11 cellular contexts compared by ENCODE assay signal in genomic region chr5:10537614-10538013, GRCh38. TPM values are rescaled to one million over a fixed set of nuclear protein-coding genes. Genes with fewer than 3 reads are reported as not detected.
A peak's percentile ranks its signal among the peaks of the same experiment; 100 is the strongest.
DNase-seq lines count a peak whose midpoint lies in the region; ATAC-seq and TF ChIP-seq lines count a peak whose summit lies in the region.
"Had no signal": no experiment of that assay in that cellular context is flagged by ENCODE, and none has a peak within 500 bp of the region (broad histone marks: within the 10 kb centered on the region; RNA-seq: fewer than 3 reads in every experiment).

No MANE protein-coding gene starts in this region.

- CTCF ChIA-PET in CD8-positive, alpha-beta T cell (lab: Charles Lee), result no interaction called here
- CTCF ChIA-PET in activated CD8-positive, alpha-beta T cell treated with anti-CD3 and anti-CD28 coated beads, Interleukin-2, amount 10 ng/mL, durations not matched to agents 7 days and 5 days (lab: Charles Lee), result no interaction called here

- no peak overlapping the region for H3K4me3 ChIP-seq in CD8-positive, alpha-beta T cell (ENCODE audit: low read depth, low read length)
- no peak overlapping the region for H3K4me3 ChIP-seq in neuronal stem cell (ENCODE audit: low read length in 2 of 2)
- H3K4me3 ChIP-seq in HAP-1, result no peak overlapping the region

- intact Hi-C loops in CD8-positive, alpha-beta T cell (cut with DNase I, micrococcal nuclease), result no loop called here

- peak; percentile 29 for ATAC-seq in CD8-positive, alpha-beta T cell
- ATAC-seq in GM21619 (IDR thresholded peaks at IDR 0.05; ENCODE audit: unreplicated experiment), result peak; percentile 12
- peak; percentile 46 for ATAC-seq in activated CD8-positive, alpha-beta T cell treated with anti-CD3 and anti-CD28 coated beads, Interleukin-2, amount 10 ng/mL, durations not matched to agents 7 days and 5 days

- no peak overlapping the region for H3K27ac ChIP-seq in CD8-positive, alpha-beta T cell (ENCODE audit: low read depth, low read length)
- no peak overlapping the region for H3K27ac ChIP-seq in neuronal stem cell (replicated peaks; ENCODE audit: low read length)

- H3K9ac ChIP-seq in neuronal stem cell (ENCODE audit: low read depth, low read length, poor library complexity), result no peak overlapping the region

- H3K4me1 ChIP-seq in CD8-positive, alpha-beta T cell (ENCODE audit: insufficient read depth, low read length), result peaks cover 19% of the 10 kb centered on the region
- H3K4me1 ChIP-seq in neuronal stem cell (ENCODE audit: control insufficient read depth in 2 of 2, insufficient read depth in 1 of 2, low read depth in 1 of 2, low read length in 2 of 2) (peaks cover 2 to 9% of the 10 kb centered on the region in 2 donors), HAP-1 (no peaks in the 10 kb centered on the region; the same call in 1 of the 2 replicates)

- POLR2A ChIA-PET in CD8-positive, alpha-beta T cell (lab: Charles Lee), result no interaction called here
- POLR2A ChIA-PET in activated CD8-positive, alpha-beta T cell treated with anti-CD3 and anti-CD28 coated beads, Interleukin-2, amount 10 ng/mL, durations not matched to agents 7 days and 5 days (lab: Charles Lee), result no interaction called here

- no peaks in the 10 kb centered on the region for H3K79me1 ChIP-seq in neuronal stem cell (ENCODE audit: low read depth, low read length)

- no peak for TF ChIP-seq CTCF in CD8-positive, alpha-beta T cell (IDR thresholded peaks at IDR 0.05)

- H3K4me2 ChIP-seq in neuronal stem cell (ENCODE audit: insufficient read depth, low read length, poor library complexity, severe bottlenecking), result no peak overlapping the region

- H3K4me3 Mint-ChIP-seq in CD8-positive, alpha-beta T cell, result no peak overlapping the region
- no peak overlapping the region for H3K4me3 Mint-ChIP-seq in activated CD8-positive, alpha-beta T cell treated with anti-CD3 and anti-CD28 coated beads, Interleukin-2, amount 10 ng/mL, durations not matched to agents 7 days and 5 days

- peak overlapping the region; percentile 46 for H3K18ac ChIP-seq in neuronal stem cell (ENCODE audit: low read length)

- H4K91ac ChIP-seq in neuronal stem cell (ENCODE audit: low read depth, low read length, poor library complexity), result no peak overlapping the region

- no peaks in the 10 kb centered on the region for H3K36me3 ChIP-seq in CD8-positive, alpha-beta T cell (ENCODE audit: insufficient read depth, low read length)
- no peaks in the 10 kb centered on the region for H3K36me3 ChIP-seq in neuronal stem cell (replicated peaks in 1 of 2; ENCODE audit: control insufficient read depth in 2 of 2, insufficient read depth in 2 of 2, low read length in 2 of 2)
- H3K36me3 ChIP-seq in HAP-1 (replicated peaks), result no peaks in the 10 kb centered on the region

- no peaks in the 10 kb centered on the region for H3K27me3 ChIP-seq in CD8-positive, alpha-beta T cell (ENCODE audit: insufficient read depth, low read length)
- H3K27me3 ChIP-seq in neuronal stem cell (ENCODE audit: control insufficient read depth in 3 of 3, insufficient read depth in 3 of 3, low read depth in 1 of 3, low read length in 3 of 3) (peaks cover 0 to 43% (median 0%) of the 10 kb centered on the region in 3 experiments), HAP-1 (ENCODE audit: low read depth) (peaks cover 7% of the 10 kb centered on the region)

- peak overlapping the region; percentile 85 for H2AK5ac ChIP-seq in neuronal stem cell (ENCODE audit: low read depth, low read length)

- H3K27me3 Mint-ChIP-seq in CD8-positive, alpha-beta T cell (ENCODE audit: low read depth), result peaks cover 33% of the 10 kb centered on the region
- H3K27me3 Mint-ChIP-seq in activated CD8-positive, alpha-beta T cell treated with anti-CD3 and anti-CD28 coated beads, Interleukin-2, amount 10 ng/mL, durations not matched to agents 7 days and 5 days (ENCODE audit: low read depth), result peaks cover 17% of the 10 kb centered on the region

- no peak for DNase-seq in CD8-positive, alpha-beta T cell
- peak; percentile 30 for DNase-seq in activated CD8-positive, alpha-beta T cell treated with anti-CD3 and anti-CD28 coated beads, Interleukin-2, amount 10 ng/mL, durations not matched to agents 7 days and 5 days
- DNase-seq in neuronal stem cell (ENCODE audit: low spot score) (no peak), DMS 273 treated with DMSO at 0.1 percent for 48 hours (lab: John Stamatoyannopoulos, UW) (no peak), SK-N-DZ (ENCODE audit: low spot score) (no peak), NCI-H128 (lab: John Stamatoyannopoulos, UW; ENCODE audit: unreplicated experiment) (no peak), HAP-1 (ENCODE audit: low spot score in 2 of 2) (no peak)
- DNase-seq: activated CD4-positive, alpha-beta memory T cell treated with anti-CD3 and anti-CD28 coated beads, Interleukin-2, amount 10 ng/mL, durations not matched to agents 7 days and 5 days; midbrain; NCI-H510A treated with DMSO at 0.1 percent for 48 hours had no signal

- no peak overlapping the region for H3K27ac Mint-ChIP-seq in CD8-positive, alpha-beta T cell
- peak overlapping the region; percentile 28 for H3K27ac Mint-ChIP-seq in activated CD8-positive, alpha-beta T cell treated with anti-CD3 and anti-CD28 coated beads, Interleukin-2, amount 10 ng/mL, durations not matched to agents 7 days and 5 days
- H3K27ac Mint-ChIP-seq: activated CD4-positive, alpha-beta memory T cell treated with anti-CD3 and anti-CD28 coated beads, Interleukin-2, amount 10 ng/mL, durations not matched to agents 7 days and 5 days had no signal

- H2BK120ac ChIP-seq in neuronal stem cell (ENCODE audit: low read depth, low read length), result no peak overlapping the region

- H3K4me1 Mint-ChIP-seq in CD8-positive, alpha-beta T cell (ENCODE audit: low read depth), result peaks cover 16% of the 10 kb centered on the region
- peaks cover 18% of the 10 kb centered on the region for H3K4me1 Mint-ChIP-seq in activated CD8-positive, alpha-beta T cell treated with anti-CD3 and anti-CD28 coated beads, Interleukin-2, amount 10 ng/mL, durations not matched to agents 7 days and 5 days (ENCODE audit: low read depth)

- peak overlapping the region; percentile 45 for H2BK5ac ChIP-seq in neuronal stem cell (ENCODE audit: low read length)

- H3K14ac ChIP-seq in neuronal stem cell (ENCODE audit: low read length), result no peak overlapping the region

- H2AFZ ChIP-seq in neuronal stem cell (ENCODE audit: low read length), result no peak overlapping the region

- peak overlapping the region; percentile 77 for H2BK12ac ChIP-seq in neuronal stem cell (ENCODE audit: low read length)

- H3K36me3 Mint-ChIP-seq in CD8-positive, alpha-beta T cell, result no peaks in the 10 kb centered on the region
- H3K36me3 Mint-ChIP-seq in activated CD8-positive, alpha-beta T cell treated with anti-CD3 and anti-CD28 coated beads, Interleukin-2, amount 10 ng/mL, durations not matched to agents 7 days and 5 days (ENCODE audit: low read depth), result no peaks in the 10 kb centered on the region

- H3K4ac ChIP-seq in neuronal stem cell (ENCODE audit: low read length), result no peak overlapping the region

- WGBS in neuronal stem cell (ENCODE audit: extremely low coverage in 2 of 2, insufficient read length in 2 of 2, insufficient replicate concordance in 1 of 2), 2 donors, result no CpG with 5 or more reads among the region's 4 CpGs

- in situ Hi-C loops in HAP-1 (cut with MboI; ENCODE audit: low sequenced_read_pairs), result no loop called here

- H3K9me3 ChIP-seq in CD8-positive, alpha-beta T cell (ENCODE audit: low read length), result no peaks in the 10 kb centered on the region
- no peaks in the 10 kb centered on the region for H3K9me3 ChIP-seq in neuronal stem cell (replicated peaks in 1 of 2; ENCODE audit: control insufficient read depth in 2 of 2, insufficient read depth in 1 of 2, low read depth in 1 of 2, low read length in 2 of 2)
- no peaks in the 10 kb centered on the region for H3K9me3 ChIP-seq in HAP-1

- H4K8ac ChIP-seq in neuronal stem cell (ENCODE audit: low read depth, low read length), result no peak overlapping the region

- H2BK15ac ChIP-seq in neuronal stem cell (ENCODE audit: low read length), result peak overlapping the region; percentile 27

- H3K9me3 Mint-ChIP-seq in CD8-positive, alpha-beta T cell, result no peaks in the 10 kb centered on the region
- H3K9me3 Mint-ChIP-seq in activated CD8-positive, alpha-beta T cell treated with anti-CD3 and anti-CD28 coated beads, Interleukin-2, amount 10 ng/mL, durations not matched to agents 7 days and 5 days (ENCODE audit: insufficient read depth), result no peaks in the 10 kb centered on the region
- H3K9me3 Mint-ChIP-seq: activated CD4-positive, alpha-beta memory T cell treated with anti-CD3 and anti-CD28 coated beads, Interleukin-2, amount 10 ng/mL, durations not matched to agents 7 days and 5 days had no signal

- H3K23ac ChIP-seq in neuronal stem cell (ENCODE audit: low read depth, low read length, poor library complexity), result no peak overlapping the region

RNA-seq across cellular contexts. Expression of gene ANKRD33B, which starts 26.3 kb away (rescaled TPM):
- 1 to 10 TPM; 1.3 to 1.4 TPM for total RNA-seq in CD8-positive, alpha-beta T cell
- 1 to 10 TPM; 4.6 to 5.5 TPM for total RNA-seq in activated CD8-positive, alpha-beta T cell treated with anti-CD3 and anti-CD28 coated beads, Interleukin-2, amount 10 ng/mL, durations not matched to agents 7 days and 5 days
- polyA plus RNA-seq in neuronal stem cell (2013, experiment 1 of 2), result 4.1 TPM
- 4.5 TPM for polyA plus RNA-seq in neuronal stem cell (2013, experiment 2 of 2)
- polyA plus RNA-seq in SK-N-DZ (2014; cell fraction: cytosol; rRNA removed), result 0.73 and 0.74 TPM in 2 replicates
- 0.38 and 0.95 TPM in 2 replicates for polyA plus RNA-seq in SK-N-DZ (2014; cell fraction: nucleus; rRNA removed)
